Comparison of ENCODE assay signal across 7 cellular contexts in genomic region chrX:107894038-107894437, GRCh38.
DNase-seq lines count a peak whose midpoint lies in the region; ATAC-seq and TF ChIP-seq lines count a peak whose summit lies in the region.

No MANE protein-coding gene starts in this region.

- no peak overlapping the region for H3K27ac ChIP-seq in RWPE2 (ENCODE audit: poor library complexity, severe bottlenecking)

- ATAC-seq in GM18909 (IDR thresholded peaks at IDR 0.05; ENCODE audit: poor library complexity, unreplicated experiment) (peak; percentile 78), RWPE2 (ENCODE audit: low read depth) (peak; percentile 58; the same call in 1 of the 3 replicates), GM19463 (IDR thresholded peaks at IDR 0.05; ENCODE audit: unreplicated experiment) (no peak)

- no peak overlapping the region for H3K4me3 ChIP-seq in RWPE2 (ENCODE audit: severe bottlenecking)

- no peaks in the 10 kb centered on the region for H3K4me1 ChIP-seq in RWPE2 (ENCODE audit: insufficient read depth, poor library complexity, severe bottlenecking)

- no peaks in the 10 kb centered on the region for H3K36me3 ChIP-seq in RWPE2 (ENCODE audit: low read depth)

- DNase-seq in DMS153 (lab: John Stamatoyannopoulos, UW) (peak; percentile 37), HuH-7.5 (ENCODE audit: low spot score) (peak; percentile 9), RWPE2 (ENCODE audit: low spot score) (no peak), dedifferentiated amniotic fluid mesenchymal stem cell (ENCODE audit: extremely low spot score) (peak; percentile 16), mucosa of gallbladder (ENCODE audit: low spot score) (peak; percentile 24)

- no peaks in the 10 kb centered on the region for H3K9me3 ChIP-seq in RWPE2 (ENCODE audit: severe bottlenecking)

- H3K27me3 ChIP-seq in RWPE2 (ENCODE audit: insufficient read depth, poor library complexity, severe bottlenecking): no peaks in the 10 kb centered on the region

- peak; percentile 50 for TF ChIP-seq CTCF in RWPE2 (IDR thresholded peaks at IDR 0.05; ENCODE audit: poor library complexity, severe bottlenecking)
